1 cellular context compared by ENCODE assay signal in the genomic region with DNA sequence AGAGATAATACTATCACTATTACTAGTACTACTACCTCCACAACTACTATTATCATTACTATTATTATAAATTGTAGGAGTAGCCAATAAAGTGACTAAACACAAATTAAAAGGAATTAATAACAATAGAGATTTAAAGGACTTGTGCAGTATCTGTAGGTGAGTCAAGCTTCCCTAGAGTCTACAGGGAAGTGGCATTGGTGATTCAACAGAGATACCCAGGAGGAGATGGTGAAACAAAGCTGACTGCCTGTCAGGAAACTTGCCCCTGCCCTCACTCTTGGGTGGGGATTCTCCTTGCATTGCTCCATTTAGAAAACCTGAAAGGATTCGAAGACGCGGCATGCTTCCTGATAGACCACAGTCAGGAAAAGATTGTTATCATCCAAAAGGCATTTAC.
TF ChIP-seq lines count a peak whose summit lies in the region.

No MANE protein-coding gene starts in this region.

TF ChIP-seq in GM23338, 12 proteins besides CTCF, POLR2A, EP300 and RAD21:
- TF ChIP-seq POLR2AphosphoS5 (IDR thresholded peaks at IDR 0.05; ENCODE audit: low read depth): no peak
